In the genomic region with DNA sequence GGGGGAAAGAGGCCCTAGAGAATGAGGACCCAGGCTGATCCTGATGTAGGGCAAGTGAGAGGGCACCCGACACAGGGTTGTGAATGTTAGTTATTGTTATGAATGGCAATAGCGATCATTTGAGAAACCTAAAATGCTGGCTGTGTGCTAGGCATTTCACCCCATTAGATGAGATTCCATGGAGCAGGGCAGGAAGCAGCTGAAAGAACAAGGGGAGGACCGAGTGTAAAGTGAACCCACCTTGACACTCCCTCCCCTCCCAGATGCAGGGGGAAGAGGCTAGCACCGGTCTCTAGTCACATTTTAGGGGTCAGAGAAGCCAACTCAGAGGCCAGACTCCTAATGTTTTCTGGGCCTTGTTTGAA, we compare ENCODE assay signal across 7 cellular contexts. TPM values are rescaled to one million over a fixed set of nuclear protein-coding genes. Genes with fewer than 3 reads are reported as not detected.
A peak's percentile ranks its signal among the peaks of the same experiment; 100 is the strongest.
DNase-seq lines count a peak whose midpoint lies in the region; ATAC-seq and TF ChIP-seq lines count a peak whose summit lies in the region.
"Had no signal": no experiment of that assay in that cellular context is flagged by ENCODE, and none has a peak within 500 bp of the region (broad histone marks: within the 10 kb centered on the region; RNA-seq: fewer than 3 reads in every experiment).

No MANE protein-coding gene starts in this region.

- DNase-seq in DND-41 (no peak), mesothelial cell of epicardium (ENCODE audit: low spot score in 2 of 2, unreplicated experiment in 2 of 2) (no peak), NCI-H748 treated with DMSO at 0.1 percent for 48 hours (lab: John Stamatoyannopoulos, UW) (no peak)
- no peak for DNase-seq in activated CD8-positive, alpha-beta T cell treated with anti-CD3 and anti-CD28 coated beads for 36 hours
- DNase-seq: NCI-H1694 had no signal

- POLR2A ChIA-PET in activated CD8-positive, alpha-beta T cell treated with anti-CD3 and anti-CD28 coated beads for 36 hours (lab: Charles Lee) = interaction anchor here (0.8 to 1.5 kb wide), 4 partner anchors 10 to 137 kb away, joined by 3 to 6 read pairs (median 4); no protein-coding TSS in a partner anchor

- peak overlapping the region; percentile 54 for H3K9ac ChIP-seq in DND-41 (ENCODE audit: low read depth, low read length)

- H3K4me1 ChIP-seq in DND-41 (ENCODE audit: insufficient read depth, low read length) = peaks cover 20% of the 10 kb centered on the region

- intact Hi-C loops in activated CD8-positive, alpha-beta T cell treated with anti-CD3 and anti-CD28 coated beads for 36 hours (cut with micrococcal nuclease) = no loop called here

- no peak for TF ChIP-seq CTCF in DND-41 (IDR thresholded peaks at IDR 0.05; ENCODE audit: borderline replicate concordance, extremely low read depth, low read length, poor library complexity, severe bottlenecking)
- TF ChIP-seq CTCF in activated CD8-positive, alpha-beta T cell treated with anti-CD3 and anti-CD28 coated beads for 36 hours (IDR thresholded peaks at IDR 0.05) = no peak
- no peak for TF ChIP-seq CTCF in mesothelial cell of epicardium (IDR thresholded peaks at IDR 0.05; ENCODE audit: unreplicated experiment)

- no peaks in the 10 kb centered on the region for H3K27me3 Mint-ChIP-seq in activated CD8-positive, alpha-beta T cell treated with anti-CD3 and anti-CD28 coated beads for 36 hours
- peaks cover 40% of the 10 kb centered on the region for H3K27me3 Mint-ChIP-seq in mesothelial cell of epicardium (ENCODE audit: low read depth)

- H2AFZ ChIP-seq in DND-41 (ENCODE audit: low read depth, low read length) = peak overlapping the region; percentile 73

- no peaks in the 10 kb centered on the region for H3K9me3 Mint-ChIP-seq in activated CD8-positive, alpha-beta T cell treated with anti-CD3 and anti-CD28 coated beads for 36 hours
- H3K9me3 Mint-ChIP-seq in mesothelial cell of epicardium = no peaks in the 10 kb centered on the region

- peaks cover 10% of the 10 kb centered on the region for H3K27me3 ChIP-seq in DND-41 (ENCODE audit: insufficient read depth, low read length, poor library complexity)

- 0 out of 2 replicates have a peak overlapping the region, but pooled peaks have one; percentile 12 for H3K27ac ChIP-seq in DND-41 (ENCODE audit: low read length)

- H3K4me2 ChIP-seq in DND-41 (ENCODE audit: insufficient read depth, low read length) = peak overlapping the region; percentile 85

- ATAC-seq in DND-41 (ENCODE audit: insufficient read depth, low read depth) (peak; percentile 3; the same call in 1 of the 3 replicates), HG03354 (IDR thresholded peaks at IDR 0.05; ENCODE audit: poor library complexity, severe bottlenecking, unreplicated experiment) (no peak), GM21390 (IDR thresholded peaks at IDR 0.05; ENCODE audit: unreplicated experiment) (no peak)
- peak; percentile 5 for ATAC-seq in activated CD8-positive, alpha-beta T cell treated with anti-CD3 and anti-CD28 coated beads for 36 hours

- peaks cover 15% of the 10 kb centered on the region for H4K20me1 ChIP-seq in DND-41 (ENCODE audit: insufficient read depth, low read length)

- peak overlapping the region; percentile 71 for H3K27ac Mint-ChIP-seq in activated CD8-positive, alpha-beta T cell treated with anti-CD3 and anti-CD28 coated beads for 36 hours
- no peak overlapping the region for H3K27ac Mint-ChIP-seq in mesothelial cell of epicardium

- peaks cover 4% of the 10 kb centered on the region for H3K36me3 Mint-ChIP-seq in activated CD8-positive, alpha-beta T cell treated with anti-CD3 and anti-CD28 coated beads for 36 hours (ENCODE audit: low read depth)
- H3K36me3 Mint-ChIP-seq in mesothelial cell of epicardium = peaks cover 2% of the 10 kb centered on the region

- H3K4me1 Mint-ChIP-seq in activated CD8-positive, alpha-beta T cell treated with anti-CD3 and anti-CD28 coated beads for 36 hours (ENCODE audit: low read depth) = peaks cover 48% of the 10 kb centered on the region
- H3K4me1 Mint-ChIP-seq in mesothelial cell of epicardium = peaks cover 5% of the 10 kb centered on the region

- H3K36me3 ChIP-seq in DND-41 (ENCODE audit: insufficient read depth, low read length) = 0 out of 2 replicates have a peak, but pooled peaks cover 3% of the 10 kb centered on the region

- no peaks in the 10 kb centered on the region for H3K79me2 ChIP-seq in DND-41 (ENCODE audit: insufficient read depth, low read length)

- H3K4me3 Mint-ChIP-seq in activated CD8-positive, alpha-beta T cell treated with anti-CD3 and anti-CD28 coated beads for 36 hours = peak overlapping the region; percentile 77
- peak overlapping the region; percentile 71 for H3K4me3 Mint-ChIP-seq in mesothelial cell of epicardium

- H3K4me3 ChIP-seq in DND-41 (ENCODE audit: low read depth in 1 of 2, low read length in 2 of 2) = peak overlapping the region in 1 of 2 experiments; percentile 58; a peak in 2 of 4 replicates

- CTCF ChIA-PET in activated CD8-positive, alpha-beta T cell treated with anti-CD3 and anti-CD28 coated beads for 36 hours (lab: Charles Lee) = interaction anchor here (0.7 to 1.3 kb wide), 5 partner anchors 16 to 156 kb away, joined by 3 to 4 read pairs (median 4); no protein-coding TSS in a partner anchor

- H3K9me3 ChIP-seq in DND-41 (ENCODE audit: insufficient read depth, low read length, severe bottlenecking) = no peaks in the 10 kb centered on the region

RNA-seq across cellular contexts. Expression of a gene that starts 0.6 kb away (rescaled TPM):
- total RNA-seq in activated CD8-positive, alpha-beta T cell treated with anti-CD3 and anti-CD28 coated beads for 36 hours = 10 to 100 TPM; 11.6 to 13.0 TPM
- 3.4 to 3.8 TPM (median 3.4 TPM) in 3 replicates for total RNA-seq in mesothelial cell of epicardium

RNA-seq across cellular contexts. Expression of a gene that starts 30.3 kb away (rescaled TPM):
- 10 to 100 TPM; 22.8 to 22.9 TPM for total RNA-seq in activated CD8-positive, alpha-beta T cell treated with anti-CD3 and anti-CD28 coated beads for 36 hours
- 51.7 to 52.7 TPM (median 52.6 TPM) in 3 replicates for total RNA-seq in mesothelial cell of epicardium

RNA-seq across cellular contexts. Expression of a gene that starts 33.8 kb away (rescaled TPM):
- 10 to 100 TPM; 54.8 to 59.3 TPM for total RNA-seq in activated CD8-positive, alpha-beta T cell treated with anti-CD3 and anti-CD28 coated beads for 36 hours
- 99.0 to 110 TPM (median 108 TPM) in 3 replicates for total RNA-seq in mesothelial cell of epicardium

RNA-seq across cellular contexts. Expression of a gene that starts 54.8 kb away (rescaled TPM):
- 10 to 100 TPM; 46.7 to 50.2 TPM for total RNA-seq in activated CD8-positive, alpha-beta T cell treated with anti-CD3 and anti-CD28 coated beads for 36 hours
- 29.9 to 31.2 TPM (median 30.2 TPM) in 3 replicates for total RNA-seq in mesothelial cell of epicardium

RNA-seq across cellular contexts. Expression of a gene that starts 56.4 kb away (rescaled TPM):
- 10 to 100 TPM in 1 of 2 experiments, 1 to 10 TPM in 1; 9.7 to 10.1 TPM for total RNA-seq in activated CD8-positive, alpha-beta T cell treated with anti-CD3 and anti-CD28 coated beads for 36 hours
- 5.2 to 6.1 TPM (median 5.7 TPM) in 3 replicates for total RNA-seq in mesothelial cell of epicardium

Comparison
In these comparisons a context has a peak if more than half of its experiments do, and no peak if none do; other contexts are left out.
1. ATAC-seq: peak in DND-41 (single experiment) and activated CD8-positive, alpha-beta T cell treated with anti-CD3 and anti-CD28 coated beads for 36 hours (single experiment); none in HG03354 (single experiment) and GM21390 (single experiment).